ENCODE assay signal across 9 cellular contexts in genomic region chr17:36722121-36722902, GRCh38.
DNase-seq lines count a peak whose midpoint lies in the region; ATAC-seq, FAIRE-seq and TF ChIP-seq lines count a peak whose summit lies in the region.
"Had no signal": no experiment of that assay in that cellular context is flagged by ENCODE, and none has a peak within 500 bp of the region (broad histone marks: within the 10 kb centered on the region; RNA-seq: fewer than 3 reads in every experiment).

No MANE protein-coding gene starts in this region.

- H3K23ac ChIP-seq in trophoblast cell (ENCODE audit: low read length), result no peak overlapping the region

- TF ChIP-seq POLR2A in GM12891 (IDR thresholded peaks at IDR 0.05; ENCODE audit: low read depth, low read length), result no peak
- no peak for TF ChIP-seq POLR2A in transverse colon (IDR thresholded peaks at IDR 0.05)

- peak overlapping the region; percentile 24 for H4K8ac ChIP-seq in trophoblast cell (ENCODE audit: low read depth, low read length)

- H3K4me2 ChIP-seq in OCI-LY3 (ENCODE audit: low read length) (peak overlapping the region; percentile 67), trophoblast cell (ENCODE audit: low read length) (peak overlapping the region; percentile 80)

- no peak overlapping the region for H2BK120ac ChIP-seq in trophoblast cell (ENCODE audit: insufficient read depth, low read length, poor library complexity)

- H3K27ac ChIP-seq in OCI-LY3 (ENCODE audit: low read length) (no peak overlapping the region), trophoblast cell (ENCODE audit: low read depth, low read length) (no peak overlapping the region), transverse colon (peak overlapping the region; percentile 41 to 68 (median 52))
- H3K27ac ChIP-seq: neutrophil had no signal

- in situ Hi-C loops in transverse colon (cut with MboI; ENCODE audit: low pct_ligation_motif_present in 1 of 4, low pct_unique_long_range_greater_than_20kb in 1 of 4, low sequenced_read_pairs in 3 of 4), result no loop called here

- H2AFZ ChIP-seq in OCI-LY3 (ENCODE audit: low read depth, low read length), result peak overlapping the region; percentile 78
- no peak overlapping the region for H2AFZ ChIP-seq in trophoblast cell (ENCODE audit: insufficient read depth, low read length, poor library complexity)

- H3K27me3 ChIP-seq in OCI-LY3 (ENCODE audit: low read depth, low read length) (peaks cover 24% of the 10 kb centered on the region), trophoblast cell (ENCODE audit: insufficient read depth, low read length) (no peaks in the 10 kb centered on the region), transverse colon (no peaks in the 10 kb centered on the region)

- H3K9me3 ChIP-seq in OCI-LY3 (ENCODE audit: insufficient read depth, low read length) (no peaks in the 10 kb centered on the region), trophoblast cell (ENCODE audit: insufficient read depth, low read depth, low read length) (no peaks in the 10 kb centered on the region), transverse colon (no peaks in the 10 kb centered on the region)
- H3K9me3 ChIP-seq: neutrophil had no signal

- FAIRE-seq in GM12891 (lab: Jason Lieb, UNC), result no peak

- no peak overlapping the region for H3K4ac ChIP-seq in trophoblast cell (ENCODE audit: low read depth, low read length)

- peaks cover 6% of the 10 kb centered on the region; the same call in 1 of the 2 replicates for H3K4me1 ChIP-seq in OCI-LY3 (ENCODE audit: low read length)
- H3K4me1 ChIP-seq in trophoblast cell (ENCODE audit: control insufficient read depth in 1 of 2, insufficient read depth in 2 of 2, low read length in 2 of 2), result peaks cover 3 to 4% of the 10 kb centered on the region in 2 experiments
- peaks cover 0 to 24% (median 18%) of the 10 kb centered on the region in 4 donors for H3K4me1 ChIP-seq in transverse colon

- TF ChIP-seq EP300 in transverse colon (IDR thresholded peaks at IDR 0.05; ENCODE audit: low read depth), result no peak

- TF ChIP-seq CTCF in OCI-LY3 (IDR thresholded peaks at IDR 0.05; ENCODE audit: low read depth, low read length), result no peak
- TF ChIP-seq CTCF in transverse colon (IDR thresholded peaks at IDR 0.05), result no peak

- H3K9ac ChIP-seq in OCI-LY3 (ENCODE audit: low read length) (peak overlapping the region; percentile 63), trophoblast cell (ENCODE audit: low read length) (peak overlapping the region; percentile 66)

- H4K91ac ChIP-seq in trophoblast cell (ENCODE audit: low read depth, low read length), result peak overlapping the region; percentile 8

- H3K79me1 ChIP-seq in trophoblast cell (ENCODE audit: low read length), result no peaks in the 10 kb centered on the region

- no peak overlapping the region for H2AK5ac ChIP-seq in trophoblast cell (ENCODE audit: low read length)

- H3K18ac ChIP-seq in trophoblast cell (ENCODE audit: low read length), result no peak overlapping the region

- no peaks in the 10 kb centered on the region for H3K36me3 ChIP-seq in OCI-LY3 (replicated peaks; ENCODE audit: low read depth, low read length)
- no peaks in the 10 kb centered on the region for H3K36me3 ChIP-seq in trophoblast cell (ENCODE audit: control insufficient read depth in 1 of 2, insufficient read depth in 2 of 2, low read length in 2 of 2)
- H3K36me3 ChIP-seq in transverse colon, result no peaks in the 10 kb centered on the region
- H3K36me3 ChIP-seq: neutrophil had no signal

- no peaks in the 10 kb centered on the region for H3K79me2 ChIP-seq in OCI-LY3 (ENCODE audit: low read length)
- no peaks in the 10 kb centered on the region for H3K79me2 ChIP-seq in trophoblast cell (ENCODE audit: control insufficient read depth, insufficient read depth, low read length, poor library complexity)

- H2BK12ac ChIP-seq in trophoblast cell (ENCODE audit: low read length), result no peak overlapping the region

- H4K20me1 ChIP-seq in OCI-LY3 (ENCODE audit: insufficient read depth, low read length), result no peaks in the 10 kb centered on the region

- intact Hi-C loops in transverse colon (cut with DNase I; ENCODE audit: low total_unique reads), result no loop called here

- WGBS in trophoblast cell (ENCODE audit: extremely low coverage, insufficient coverage, insufficient read length), result no CpG with 5 or more reads among the region's 49 CpGs
- 0 to 8% methylated on average over 1 to 44 of the region's 49 CpGs for WGBS in transverse colon (ENCODE audit: low coverage in 1 of 2), 2 donors

- DNase-seq in GM12891 (ENCODE audit: insufficient read length, low spot score), result peak; percentile 90
- peak; percentile 79 for DNase-seq in activated effector memory CD4-positive, alpha-beta T cell treated with Interleukin-2 at 50 U/mL for 16 hours
- peak; percentile 30 for DNase-seq in glomerular visceral epithelial cell (ENCODE audit: extremely low spot score)
- DNase-seq in trophoblast cell, result no peak
- peak; percentile 74 for DNase-seq in transverse colon

- H4K12ac ChIP-seq in trophoblast cell (ENCODE audit: low read depth, low read length), result no peak overlapping the region

- H3K4me3 ChIP-seq in OCI-LY3 (ENCODE audit: low read length) (peak overlapping the region; percentile 78), trophoblast cell (ENCODE audit: low read depth, low read length) (peak overlapping the region; percentile 53), transverse colon (peak overlapping the region; percentile 30 to 43 (median 36))

- ATAC-seq in HG03432 (IDR thresholded peaks at IDR 0.05; ENCODE audit: unreplicated experiment) (peak; percentile 86), GM19324 (IDR thresholded peaks at IDR 0.05; ENCODE audit: low FRiP score, unreplicated experiment) (no peak)

- no peak overlapping the region for H2BK5ac ChIP-seq in trophoblast cell (ENCODE audit: low read depth, low read length, poor library complexity)

- H3K14ac ChIP-seq in trophoblast cell (ENCODE audit: low read length), result no peak overlapping the region

TF ChIP-seq in GM12891, 5 proteins besides CTCF, POLR2A, EP300 and RAD21:
- TF ChIP-seq PAX5 (IDR thresholded peaks at IDR 0.05; ENCODE audit: insufficient read depth, low read length, severe bottlenecking), result no peak
- no peak for TF ChIP-seq TAF1 (IDR thresholded peaks at IDR 0.05; ENCODE audit: low read depth, low read length)
- TF ChIP-seq POLR2AphosphoS5 (IDR thresholded peaks at IDR 0.05; ENCODE audit: low read depth, low read length), result no peak
- TF ChIP-seq SPI1 (IDR thresholded peaks at IDR 0.05; ENCODE audit: low read depth, low read length), result no peak
- no peak for TF ChIP-seq POU2F2 (IDR thresholded peaks at IDR 0.05; ENCODE audit: low read depth, low read length)

Comparison
In these comparisons a context has a peak if more than half of its experiments do, and no peak if none do; other contexts are left out.
1. DNase-seq: peak in GM12891 (single experiment), activated effector memory CD4-positive, alpha-beta T cell treated with Interleukin-2 at 50 U/mL for 16 hours (single experiment), glomerular visceral epithelial cell (single experiment) and transverse colon (single experiment); none in trophoblast cell (0 of 2).
2. H3K27ac ChIP-seq: peak in transverse colon (4 of 4); none in OCI-LY3 (single experiment) and trophoblast cell (single experiment).
3. Peak in every context shown above with its lines, with median percentiles within 50 percentile points of each other: H3K4me3 ChIP-seq.